In the genomic region with DNA sequence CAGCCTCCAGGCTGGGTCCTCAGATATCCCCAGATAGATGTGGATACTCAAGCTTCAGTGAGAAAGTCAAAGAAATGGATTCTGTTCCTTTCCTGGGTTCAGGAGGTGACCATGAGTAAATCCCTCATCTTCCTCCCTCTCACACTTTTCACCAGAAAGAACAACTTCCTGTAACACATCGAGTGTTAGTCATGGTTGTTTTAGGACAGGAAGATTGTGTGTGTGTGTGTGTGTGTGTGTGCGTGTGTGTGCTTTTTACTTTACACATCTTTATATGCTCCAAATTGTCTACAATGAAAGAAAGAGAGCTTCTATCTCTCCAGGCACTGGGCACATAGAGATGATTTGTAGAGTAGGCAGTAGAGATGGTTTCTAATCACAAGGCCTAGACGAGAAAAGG, we compare ENCODE assay signal across 20 cellular contexts.
DNase-seq lines count a peak whose midpoint lies in the region; ATAC-seq, FAIRE-seq and TF ChIP-seq lines count a peak whose summit lies in the region.
"Had no signal": no experiment of that assay in that cellular context is flagged by ENCODE, and none has a peak within 500 bp of the region (broad histone marks: within the 10 kb centered on the region; RNA-seq: fewer than 3 reads in every experiment).

No MANE protein-coding gene starts in this region.

- WGBS in A549 (ENCODE audit: missing lambda C conversion rate), result 52% methylated on average over 3 of the region's 3 CpGs

- no peak for ATAC-seq in A549
- ATAC-seq in HG03432 (IDR thresholded peaks at IDR 0.05; ENCODE audit: unreplicated experiment), result no peak
- ATAC-seq: HepG2 had no signal

- TF ChIP-seq RAD21 in A549 (conservative IDR thresholded peaks at IDR 0.05 in 1 of 2, IDR thresholded peaks at IDR 0.05 in 1 of 2), result no peak

- POLR2A ChIA-PET in A549 (lab: Yijun Ruan, JAX), result no interaction called here

- H3K4me1 ChIP-seq in A549, result peaks cover 43% of the 10 kb centered on the region
- H3K4me1 ChIP-seq: BLaER1 had no signal

- no peak for TF ChIP-seq EP300 in A549 (IDR thresholded peaks at IDR 0.05)

- TF ChIP-seq POLR2A in A549 (IDR thresholded peaks at IDR 0.05; ENCODE audit: low read length), result no peak

- CTCF ChIA-PET in A549 (lab: Yijun Ruan, JAX), result interaction anchor here (1.7 to 2.3 kb wide), 2 partner anchors 70 to 78 kb away, joined by 4 to 6 read pairs; no protein-coding TSS in a partner anchor

- peaks cover 5% of the 10 kb centered on the region for H3K9me3 Mint-ChIP-seq in nephron progenitor cell
- H3K9me3 Mint-ChIP-seq: HFFc6 had no signal

- no peaks in the 10 kb centered on the region for H3K9me3 ChIP-seq in A549

- no peak overlapping the region for H3K27ac Mint-ChIP-seq in nephron progenitor cell
- H3K27ac Mint-ChIP-seq: HFFc6 had no signal

- peaks cover 3% of the 10 kb centered on the region for H3K4me1 Mint-ChIP-seq in nephron progenitor cell

- FAIRE-seq in A549 (lab: Jason Lieb, UNC), result no peak
- FAIRE-seq: H1, HepG2 had no signal

- H3K36me3 Mint-ChIP-seq in nephron progenitor cell (ENCODE audit: low read depth), result no peaks in the 10 kb centered on the region

- TF ChIP-seq CTCF in A549 (IDR thresholded peaks at IDR 0.05) (no peak), fibroblast of mammary gland (conservative IDR thresholded peaks at IDR 0.05; ENCODE audit: control insufficient read depth, insufficient read depth, low read depth, low read length) (no peak), nephron progenitor cell (IDR thresholded peaks at IDR 0.05) (no peak)

- H3K4me3 ChIP-seq in A549 (no peak overlapping the region), fibroblast of mammary gland (ENCODE audit: control insufficient read depth, low read depth, low read length) (no peak overlapping the region)
- H3K4me3 ChIP-seq: BLaER1 had no signal

- DNase-seq in A549 (ENCODE audit: low read depth in 1 of 2, low spot score in 1 of 2) (no peak), HCEC 1CT (peak; percentile 70), amniotic epithelial cell (ENCODE audit: low read depth) (peak; percentile 29), fibroblast of mammary gland (ENCODE audit: low read depth) (peak; percentile 55), NOMO-1 treated with dmso at 0.1 percent for 144 hours (lab: John Stamatoyannopoulos, UW; ENCODE audit: unreplicated experiment) (no peak), GDM1 (lab: John Stamatoyannopoulos, UW) (no peak), nephron progenitor cell (no peak)
- DNase-seq: HFFc6, NCI-H1105, NCI-H1694 treated with DMSO at 0.1 percent for 48 hours, NCI-H345, NCI-H526, OCI-M1 had no signal

- peak overlapping the region; percentile 30 to 75; a peak in 4 of 6 replicates for H3K27ac ChIP-seq in A549
- H3K27ac ChIP-seq: 22Rv1, BLaER1, KMS-11, RWPE1 had no signal

- peaks cover 6% of the 10 kb centered on the region for H3K27me3 Mint-ChIP-seq in nephron progenitor cell (ENCODE audit: low read depth, poor library complexity)

- no peak overlapping the region for H3K4me2 ChIP-seq in A549
- H3K4me2 ChIP-seq: BLaER1, KMS-11 had no signal

- H3K4me3 Mint-ChIP-seq in nephron progenitor cell, result no peak overlapping the region
- H3K4me3 Mint-ChIP-seq: HFFc6 had no signal

TF ChIP-seq in A549, 52 proteins besides CTCF, POLR2A, EP300 and RAD21:
- TF ChIP-seq ZSCAN20 (CRISPR knock-in tag; IDR thresholded peaks at IDR 0.05) (no peak), MYC (IDR thresholded peaks at IDR 0.05; ENCODE audit: borderline replicate concordance, low read length) (no peak), CBX2 (IDR thresholded peaks at IDR 0.05; ENCODE audit: borderline replicate concordance, low read depth) (no peak), NFE2L2 (conservative IDR thresholded peaks at IDR 0.05; ENCODE audit: low read length) (no peak), PHF8 (IDR thresholded peaks at IDR 0.05; ENCODE audit: borderline replicate concordance, low read depth) (no peak), EHF (CRISPR knock-in tag; IDR thresholded peaks at IDR 0.05) (no peak), HOXB5 (CRISPR knock-in tag; IDR thresholded peaks at IDR 0.05) (no peak), TFCP2L1 (CRISPR knock-in tag; IDR thresholded peaks at IDR 0.05) (no peak), HOXA7 (CRISPR knock-in tag; IDR thresholded peaks at IDR 0.05) (no peak), CBX8 (IDR thresholded peaks at IDR 0.05) (no peak), NPAS2 (CRISPR knock-in tag; IDR thresholded peaks at IDR 0.05; ENCODE audit: borderline replicate concordance) (no peak)

Comparison
In these comparisons a context has a peak if more than half of its experiments do, and no peak if none do; other contexts are left out.
1. DNase-seq: peak in HCEC 1CT (single experiment), amniotic epithelial cell (single experiment) and fibroblast of mammary gland (single experiment); none in A549 (0 of 2), NOMO-1 treated with dmso at 0.1 percent for 144 hours (single experiment), GDM1 (single experiment) and nephron progenitor cell (single experiment).